In the genomic region with DNA sequence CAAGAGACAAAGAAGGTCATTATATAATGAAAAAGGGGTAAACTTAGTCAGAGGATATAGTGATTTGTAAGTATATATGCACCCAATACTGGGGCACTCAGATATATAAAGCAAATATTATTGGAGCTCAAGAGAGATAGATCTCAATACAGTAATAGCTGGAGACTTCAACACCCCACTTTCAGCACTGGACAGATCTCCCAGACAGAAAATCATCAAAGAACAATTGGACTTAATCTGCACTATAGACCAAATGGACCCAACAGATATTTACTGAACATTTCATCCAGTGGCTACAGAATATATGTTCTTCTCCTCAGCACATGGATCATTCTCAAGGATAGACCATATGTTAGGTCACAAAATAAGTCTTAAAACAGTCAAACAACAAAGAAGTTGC, we compare ENCODE assay signal across 37 cellular contexts. TPM values are rescaled to one million over a fixed set of nuclear protein-coding genes. Genes with fewer than 3 reads are reported as not detected.
"Had no signal": no experiment of that assay in that cellular context is flagged by ENCODE, and none has a peak within 500 bp of the region (broad histone marks: within the 10 kb centered on the region; RNA-seq: fewer than 3 reads in every experiment).

No MANE protein-coding gene starts in this region.

- H3K36me3 Mint-ChIP-seq: activated CD4-positive, alpha-beta memory T cell treated with anti-CD3 and anti-CD28 coated beads for 36 hours; activated CD8-positive, alpha-beta memory T cell treated with anti-CD3 and anti-CD28 coated beads, Interleukin-2, amount 10 ng/mL, durations not matched to agents 7 days and 5 days; activated naive CD4-positive, alpha-beta T cell treated with anti-CD3 and anti-CD28 coated beads, Interleukin-2, amount 50 U/mL, for 24 hours; activated naive CD8-positive, alpha-beta T cell treated with anti-CD3 and anti-CD28 coated beads for 36 hours had no signal

- H3K9me3 ChIP-seq: adrenal gland, gastrocnemius medialis had no signal

- H3K27me3 Mint-ChIP-seq: activated CD4-positive, alpha-beta memory T cell treated with anti-CD3 and anti-CD28 coated beads for 36 hours; activated CD4-positive, alpha-beta T cell treated with anti-CD3 and anti-CD28 coated beads for 36 hours; activated CD4-positive, alpha-beta T cell treated with anti-CD3 and anti-CD28 coated beads, Interleukin-2, amount 10 ng/mL, durations not matched to agents 24 days and 14 days; activated CD8-positive, alpha-beta memory T cell treated with anti-CD3 and anti-CD28 coated beads, Interleukin-2, amount 10 ng/mL, durations not matched to agents 7 days and 5 days; activated naive CD4-positive, alpha-beta T cell treated with anti-CD3 and anti-CD28 coated beads, Interleukin-2, amount 50 U/mL, for 24 hours; activated naive CD8-positive, alpha-beta T cell treated with anti-CD3 and anti-CD28 coated beads for 36 hours; activated naive CD8-positive, alpha-beta T cell treated with anti-CD3 and anti-CD28 coated beads, Interleukin-2, amount 50 U/mL, for 24 hours; brain; central memory CD8-positive, alpha-beta T cell; dendritic cell treated with granulocyte-macrophage colony-stimulating factor and Interleukin-4, amounts not matched to agents 40 ng/mL and 50 ng/mL, for 4 days; effector memory CD8-positive, alpha-beta T cell had no signal

- H3K4me3 Mint-ChIP-seq: activated CD4-positive, alpha-beta memory T cell treated with anti-CD3 and anti-CD28 coated beads for 36 hours; activated CD4-positive, alpha-beta T cell treated with anti-CD3 and anti-CD28 coated beads for 36 hours; activated CD4-positive, alpha-beta T cell treated with anti-CD3 and anti-CD28 coated beads, Interleukin-2, amount 10 ng/mL, durations not matched to agents 24 days and 14 days; activated CD8-positive, alpha-beta memory T cell treated with anti-CD3 and anti-CD28 coated beads, Interleukin-2, amount 10 ng/mL, durations not matched to agents 7 days and 5 days; activated CD8-positive, alpha-beta T cell treated with anti-CD3 and anti-CD28 coated beads, Interleukin-2, amount 10 ng/mL, durations not matched to agents 7 days and 5 days; activated naive CD4-positive, alpha-beta T cell treated with anti-CD3 and anti-CD28 coated beads for 36 hours; activated naive CD4-positive, alpha-beta T cell treated with anti-CD3 and anti-CD28 coated beads, Interleukin-2, amount 50 U/mL, for 24 hours; activated naive CD8-positive, alpha-beta T cell treated with anti-CD3 and anti-CD28 coated beads for 36 hours; activated naive CD8-positive, alpha-beta T cell treated with anti-CD3 and anti-CD28 coated beads, Interleukin-2, amount 50 U/mL, for 24 hours; activated T-helper 1 cell treated with anti-CD3 and anti-CD28 coated beads, Interleukin-12 subunit alpha, Interleukin-12 subunit beta, Interleukin-2, Interleukin-4 antibody, amounts not matched to agents 30 ng/mL and 10 ng/mL and 1 ng/mL, durations not matched to agents 14 hours and 24 hours and 36 hours; brain; central memory CD8-positive, alpha-beta T cell; dendritic cell treated with granulocyte-macrophage colony-stimulating factor and Interleukin-4, amounts not matched to agents 40 ng/mL and 50 ng/mL, for 4 days; effector memory CD8-positive, alpha-beta T cell had no signal

- H3K36me3 ChIP-seq: adrenal gland, gastrocnemius medialis had no signal

- H3K4me1 ChIP-seq: adrenal gland, esophagus muscularis mucosa, foreskin keratinocyte, gastrocnemius medialis had no signal

- H3K4me3 ChIP-seq: adrenal gland, coronary artery, dorsolateral prefrontal cortex, esophagus muscularis mucosa, gastrocnemius medialis had no signal

- ATAC-seq: activated CD4-positive, alpha-beta T cell treated with anti-CD3 and anti-CD28 coated beads for 36 hours; activated CD8-positive, alpha-beta memory T cell treated with anti-CD3 and anti-CD28 coated beads, Interleukin-2, amount 10 ng/mL, durations not matched to agents 7 days and 5 days; activated CD8-positive, alpha-beta T cell treated with anti-CD3 and anti-CD28 coated beads, Interleukin-2, amount 10 ng/mL, durations not matched to agents 7 days and 5 days; activated naive CD8-positive, alpha-beta T cell treated with anti-CD3 and anti-CD28 coated beads, Interleukin-2, amount 50 U/mL, for 24 hours; effector memory CD8-positive, alpha-beta T cell; foreskin keratinocyte; gastrocnemius medialis had no signal

- H3K27ac ChIP-seq: adrenal gland, coronary artery, dorsolateral prefrontal cortex, esophagus muscularis mucosa, foreskin keratinocyte, gastrocnemius medialis had no signal

- H3K9me3 Mint-ChIP-seq: activated CD4-positive, alpha-beta T cell treated with anti-CD3 and anti-CD28 coated beads, Interleukin-2, amount 10 ng/mL, durations not matched to agents 24 days and 14 days; activated naive CD4-positive, alpha-beta T cell treated with anti-CD3 and anti-CD28 coated beads, Interleukin-2, amount 50 U/mL, for 24 hours; activated naive CD8-positive, alpha-beta T cell treated with anti-CD3 and anti-CD28 coated beads for 36 hours; activated naive CD8-positive, alpha-beta T cell treated with anti-CD3 and anti-CD28 coated beads, Interleukin-2, amount 50 U/mL, for 24 hours; activated T-helper 1 cell treated with anti-CD3 and anti-CD28 coated beads, Interleukin-12 subunit alpha, Interleukin-12 subunit beta, Interleukin-2, Interleukin-4 antibody, amounts not matched to agents 30 ng/mL and 10 ng/mL and 1 ng/mL, durations not matched to agents 14 hours and 24 hours and 36 hours; dendritic cell treated with granulocyte-macrophage colony-stimulating factor and Interleukin-4, amounts not matched to agents 40 ng/mL and 50 ng/mL, for 4 days had no signal

- FAIRE-seq: bronchial epithelial cell had no signal

- DNase-seq: activated CD4-positive, alpha-beta memory T cell treated with anti-CD3 and anti-CD28 coated beads for 36 hours; activated CD4-positive, alpha-beta T cell treated with anti-CD3 and anti-CD28 coated beads for 36 hours; activated CD4-positive, alpha-beta T cell treated with anti-CD3 and anti-CD28 coated beads, Interleukin-2, amount 10 ng/mL, durations not matched to agents 24 days and 14 days; activated CD4-positive, CD25-positive, alpha-beta regulatory T cell; activated CD4-positive, CD25-positive, alpha-beta regulatory T cell treated with anti-CD3 and anti-CD28 coated beads, Interleukin-2, amount 50 U/mL, for 72 hours; activated CD8-positive, alpha-beta memory T cell treated with anti-CD3 and anti-CD28 coated beads, Interleukin-2, amount 10 ng/mL, durations not matched to agents 7 days and 5 days; activated CD8-positive, alpha-beta memory T cell treated with anti-CD3 and anti-CD28 coated beads, Interleukin-2, amount 50 U/mL, for 4 hours; activated CD8-positive, alpha-beta T cell treated with anti-CD3 and anti-CD28 coated beads, Interleukin-2, amount 10 ng/mL, durations not matched to agents 7 days and 5 days; activated effector memory CD4-positive, alpha-beta T cell treated with anti-CD3 and anti-CD28 coated beads, Interleukin-2, amount 50 U/mL, for 16 hours; activated naive CD4-positive, alpha-beta T cell treated with anti-CD3 and anti-CD28 coated beads for 36 hours; activated naive CD8-positive, alpha-beta T cell treated with anti-CD3 and anti-CD28 coated beads for 36 hours; activated naive CD8-positive, alpha-beta T cell treated with anti-CD3 and anti-CD28 coated beads, Interleukin-2, amount 50 U/mL, for 24 hours; activated T-cell treated with anti-CD3 and anti-CD28 coated beads, Interleukin-2, amount 50 U/mL, for 1 hour; activated T-cell treated with anti-CD3 and anti-CD28 coated beads, Interleukin-2, amount 50 U/mL, for 48 hours; adrenal gland; amygdala; aorta; dorsolateral prefrontal cortex; effector memory CD8-positive, alpha-beta T cell; erythroblast; foreskin keratinocyte; gastrocnemius medialis; T-helper 1 cell; T-helper 2 cell had no signal

- H3K4me1 Mint-ChIP-seq: activated CD4-positive, alpha-beta T cell treated with anti-CD3 and anti-CD28 coated beads for 36 hours; activated CD4-positive, alpha-beta T cell treated with anti-CD3 and anti-CD28 coated beads, Interleukin-2, amount 10 ng/mL, durations not matched to agents 24 days and 14 days; activated CD8-positive, alpha-beta memory T cell treated with anti-CD3 and anti-CD28 coated beads, Interleukin-2, amount 10 ng/mL, durations not matched to agents 7 days and 5 days; activated naive CD4-positive, alpha-beta T cell treated with anti-CD3 and anti-CD28 coated beads, Interleukin-2, amount 50 U/mL, for 24 hours; activated naive CD8-positive, alpha-beta T cell treated with anti-CD3 and anti-CD28 coated beads for 36 hours; activated naive CD8-positive, alpha-beta T cell treated with anti-CD3 and anti-CD28 coated beads, Interleukin-2, amount 50 U/mL, for 24 hours; central memory CD8-positive, alpha-beta T cell had no signal

- H3K27ac Mint-ChIP-seq: activated CD4-positive, alpha-beta memory T cell treated with anti-CD3 and anti-CD28 coated beads for 36 hours; activated CD4-positive, alpha-beta T cell treated with anti-CD3 and anti-CD28 coated beads for 36 hours; activated CD4-positive, alpha-beta T cell treated with anti-CD3 and anti-CD28 coated beads, Interleukin-2, amount 10 ng/mL, durations not matched to agents 24 days and 14 days; activated CD8-positive, alpha-beta memory T cell treated with anti-CD3 and anti-CD28 coated beads, Interleukin-2, amount 10 ng/mL, durations not matched to agents 7 days and 5 days; activated CD8-positive, alpha-beta T cell treated with anti-CD3 and anti-CD28 coated beads, Interleukin-2, amount 10 ng/mL, durations not matched to agents 7 days and 5 days; activated naive CD4-positive, alpha-beta T cell treated with anti-CD3 and anti-CD28 coated beads for 36 hours; activated naive CD4-positive, alpha-beta T cell treated with anti-CD3 and anti-CD28 coated beads, Interleukin-2, amount 50 U/mL, for 24 hours; activated naive CD8-positive, alpha-beta T cell treated with anti-CD3 and anti-CD28 coated beads for 36 hours; activated naive CD8-positive, alpha-beta T cell treated with anti-CD3 and anti-CD28 coated beads, Interleukin-2, amount 50 U/mL, for 24 hours; activated T-helper 1 cell treated with anti-CD3 and anti-CD28 coated beads, Interleukin-12 subunit alpha, Interleukin-12 subunit beta, Interleukin-2, Interleukin-4 antibody, amounts not matched to agents 30 ng/mL and 10 ng/mL and 1 ng/mL, durations not matched to agents 14 hours and 24 hours and 36 hours; activated T-helper 2 cell treated with anti-CD3 and anti-CD28 coated beads, Interferon-gamma antibody, Interleukin-2, Interleukin-4, amounts not matched to agents 10 μg/mL and 5 μg/mL and 100 μg/mL, durations not matched to agents 14 hours and 24 hours and 36 hours; brain; dendritic cell treated with granulocyte-macrophage colony-stimulating factor and Interleukin-4, amounts not matched to agents 40 ng/mL and 50 ng/mL, for 4 days; effector memory CD8-positive, alpha-beta T cell had no signal

- H3K27me3 ChIP-seq: esophagus muscularis mucosa, foreskin keratinocyte had no signal

RNA-seq across cellular contexts. Expression of a gene that starts 47.2 kb away (rescaled TPM):
- total RNA-seq: activated CD4-positive, alpha-beta memory T cell treated with anti-CD3 and anti-CD28 coated beads for 36 hours; activated CD4-positive, alpha-beta T cell treated with anti-CD3 and anti-CD28 coated beads for 36 hours; activated CD4-positive, alpha-beta T cell treated with anti-CD3 and anti-CD28 coated beads, Interleukin-2, amount 10 ng/mL, durations not matched to agents 24 days and 14 days; activated CD8-positive, alpha-beta memory T cell treated with anti-CD3 and anti-CD28 coated beads for 36 hours; activated CD8-positive, alpha-beta memory T cell treated with anti-CD3 and anti-CD28 coated beads, Interleukin-2, amount 10 ng/mL, durations not matched to agents 7 days and 5 days; activated CD8-positive, alpha-beta T cell treated with anti-CD3 and anti-CD28 coated beads, Interleukin-2, amount 10 ng/mL, durations not matched to agents 7 days and 5 days; activated naive CD4-positive, alpha-beta T cell treated with anti-CD3 and anti-CD28 coated beads for 36 hours; activated naive CD8-positive, alpha-beta T cell treated with anti-CD3 and anti-CD28 coated beads for 36 hours; activated T-helper 1 cell treated with anti-CD3 and anti-CD28 coated beads, Interleukin-12 subunit alpha, Interleukin-12 subunit beta, Interleukin-2, Interleukin-4 antibody, amounts not matched to agents 30 ng/mL and 10 ng/mL and 1 ng/mL, durations not matched to agents 14 hours and 24 hours and 36 hours; activated T-helper 2 cell treated with anti-CD3 and anti-CD28 coated beads, Interferon-gamma antibody, Interleukin-2, Interleukin-4, amounts not matched to agents 10 μg/mL and 5 μg/mL and 100 μg/mL, durations not matched to agents 14 hours and 24 hours and 36 hours; adrenal gland; aorta; bronchial epithelial cell; cardiac septum; cerebellum; dorsolateral prefrontal cortex; esophagus muscularis mucosa; foreskin keratinocyte; gastrocnemius medialis; glomerular endothelial cell had no signal
- polyA plus RNA-seq: adrenal gland, aorta, foreskin keratinocyte had no signal
